Comparison of ENCODE assay signal across 27 cellular contexts in genomic region chr5:15097552-15097951, GRCh38.
"Had no signal": no experiment of that assay in that cellular context is flagged by ENCODE, and none has a peak within 500 bp of the region (broad histone marks: within the 10 kb centered on the region; RNA-seq: fewer than 3 reads in every experiment).

No MANE protein-coding gene starts in this region.

- ATAC-seq: effector memory CD8-positive, alpha-beta T cell; esophagus mucosa; gastrocnemius medialis; heart right ventricle; left cardiac atrium; left lung; left ventricle myocardium superior; lower lobe of right lung; mucosa of descending colon had no signal

- H3K27ac Mint-ChIP-seq: dendritic cell treated with granulocyte-macrophage colony-stimulating factor and Interleukin-4, amounts not matched to agents 40 ng/mL and 50 ng/mL, for 4 days; effector memory CD8-positive, alpha-beta T cell; endodermal cell; mesothelial cell of epicardium had no signal

- H3K27ac ChIP-seq: colonic mucosa, epithelial cell of prostate, esophagus squamous epithelium, gastrocnemius medialis, heart right ventricle, left lung, lower lobe of right lung had no signal

- FAIRE-seq: endometrium, islet of Langerhans, keratinocyte had no signal

- H3K4me1 Mint-ChIP-seq: endodermal cell, mesothelial cell of epicardium had no signal

- H3K9me3 Mint-ChIP-seq: dendritic cell treated with granulocyte-macrophage colony-stimulating factor and Interleukin-4, amounts not matched to agents 40 ng/mL and 50 ng/mL, for 4 days had no signal

- H3K4me1 ChIP-seq: colonic mucosa, esophagus squamous epithelium, gastrocnemius medialis, heart right ventricle, left lung, lower lobe of right lung had no signal

- H3K4me3 ChIP-seq: colonic mucosa, esophagus squamous epithelium, gastrocnemius medialis, heart right ventricle, left lung, lower lobe of right lung, mucosa of descending colon had no signal

- H3K36me3 ChIP-seq: colonic mucosa, esophagus squamous epithelium, gastrocnemius medialis, heart right ventricle, left lung, lower lobe of right lung had no signal

- H3K36me3 Mint-ChIP-seq: mesothelial cell of epicardium had no signal

- H3K9me3 ChIP-seq: colonic mucosa, esophagus squamous epithelium, gastrocnemius medialis, left lung, mucosa of descending colon had no signal

- H3K4me3 Mint-ChIP-seq: dendritic cell treated with granulocyte-macrophage colony-stimulating factor and Interleukin-4, amounts not matched to agents 40 ng/mL and 50 ng/mL, for 4 days; effector memory CD8-positive, alpha-beta T cell; endodermal cell; mesothelial cell of epicardium had no signal

- H3K27me3 Mint-ChIP-seq: dendritic cell treated with granulocyte-macrophage colony-stimulating factor and Interleukin-4, amounts not matched to agents 40 ng/mL and 50 ng/mL, for 4 days; effector memory CD8-positive, alpha-beta T cell had no signal

- DNase-seq: colonic mucosa; cortex of kidney; effector CD8-positive, alpha-beta T cell; effector memory CD8-positive, alpha-beta T cell; endodermal cell; erythroblast; esophagus squamous epithelium; foreskin fibroblast; foreskin melanocyte; gastrocnemius medialis; glutamatergic neuron; head of caudate nucleus; heart right ventricle; hippocampal formation; left cardiac atrium; left lung; left ventricle myocardium superior; lower lobe of right lung; mesenchymal stem cell; mucosa of descending colon had no signal
